ENCODE assay signal across 11 cellular contexts in genomic region chr3:188197388-188197847, GRCh38. TPM values are rescaled to one million over a fixed set of nuclear protein-coding genes. Genes with fewer than 3 reads are reported as not detected.
A peak's percentile ranks its signal among the peaks of the same experiment; 100 is the strongest.
DNase-seq lines count a peak whose midpoint lies in the region; ATAC-seq lines count a peak whose summit lies in the region.
"Had no signal": no experiment of that assay in that cellular context is flagged by ENCODE, and none has a peak within 500 bp of the region (broad histone marks: within the 10 kb centered on the region; RNA-seq: fewer than 3 reads in every experiment).

No MANE protein-coding gene starts in this region.

- peaks cover 17% of the 10 kb centered on the region for H3K36me3 Mint-ChIP-seq in T-helper 2 cell treated with Interferon-gamma antibody and Interleukin-4, amounts not matched to agents 5 μg/mL and 100 μg/mL, for 36 hours (ENCODE audit: low read depth)
- peaks cover 4 to 10% (median 6%) of the 10 kb centered on the region in 3 donors for H3K36me3 Mint-ChIP-seq in naive thymus-derived CD8-positive, alpha-beta T cell

- H3K4me3 ChIP-seq in NT2/D1 (ENCODE audit: insufficient read length, low read depth) = no peak overlapping the region
- H3K4me3 ChIP-seq in right cardiac atrium (ENCODE audit: low read length) = no peak overlapping the region

- H3K36me3 ChIP-seq in NT2/D1 (ENCODE audit: insufficient read depth, insufficient read length, low read length) = peaks cover 15% of the 10 kb centered on the region

- POLR2A ChIA-PET in naive thymus-derived CD8-positive, alpha-beta T cell (lab: Charles Lee) = no interaction called here

- 60% methylated on average over 8 of the region's 8 CpGs for WGBS in right cardiac atrium

- peaks cover 26% of the 10 kb centered on the region for H3K4me1 Mint-ChIP-seq in T-helper 2 cell treated with Interferon-gamma antibody and Interleukin-4, amounts not matched to agents 5 μg/mL and 100 μg/mL, for 36 hours (ENCODE audit: low read depth)
- H3K4me1 Mint-ChIP-seq in naive thymus-derived CD8-positive, alpha-beta T cell = peaks cover 12 to 43% (median 16%) of the 10 kb centered on the region in 4 donors

- H3K9ac ChIP-seq in NT2/D1 (ENCODE audit: insufficient read length, low read depth) = no peak overlapping the region

- peak; percentile 88 for ATAC-seq in Right ventricle myocardium inferior
- ATAC-seq in right cardiac atrium = peak; percentile 77 to 88
- no peak for ATAC-seq in naive thymus-derived CD8-positive, alpha-beta T cell
- no peak for ATAC-seq in HG03432 (IDR thresholded peaks at IDR 0.05; ENCODE audit: unreplicated experiment)

- H3K27me3 ChIP-seq in NT2/D1 (ENCODE audit: insufficient read depth, insufficient read length) (no peaks in the 10 kb centered on the region), right cardiac atrium (ENCODE audit: control insufficient read depth, insufficient read depth) (no peaks in the 10 kb centered on the region)

- H3K4me3 Mint-ChIP-seq in T-helper 2 cell treated with Interferon-gamma antibody and Interleukin-4, amounts not matched to agents 5 μg/mL and 100 μg/mL, for 36 hours = no peak overlapping the region
- no peak overlapping the region for H3K4me3 Mint-ChIP-seq in naive thymus-derived CD8-positive, alpha-beta T cell
- H3K4me3 Mint-ChIP-seq: activated T-helper 1 cell treated with anti-CD3 and anti-CD28 coated beads, Interleukin-12 subunit alpha, Interleukin-12 subunit beta, Interleukin-2, Interleukin-4 antibody, amounts not matched to agents 30 ng/mL and 10 ng/mL and 1 ng/mL, durations not matched to agents 14 hours and 24 hours and 36 hours; nephron progenitor cell had no signal

- H3K9me3 Mint-ChIP-seq in T-helper 2 cell treated with Interferon-gamma antibody and Interleukin-4, amounts not matched to agents 5 μg/mL and 100 μg/mL, for 36 hours = no peaks in the 10 kb centered on the region
- peaks cover 0 to 2% (median 0%) of the 10 kb centered on the region in 9 donors for H3K9me3 Mint-ChIP-seq in naive thymus-derived CD8-positive, alpha-beta T cell
- H3K9me3 Mint-ChIP-seq: activated T-helper 1 cell treated with anti-CD3 and anti-CD28 coated beads, Interleukin-12 subunit alpha, Interleukin-12 subunit beta, Interleukin-2, Interleukin-4 antibody, amounts not matched to agents 30 ng/mL and 10 ng/mL and 1 ng/mL, durations not matched to agents 14 hours and 24 hours and 36 hours; nephron progenitor cell had no signal

- H3K27ac Mint-ChIP-seq in T-helper 2 cell treated with Interferon-gamma antibody and Interleukin-4, amounts not matched to agents 5 μg/mL and 100 μg/mL, for 36 hours = no peak overlapping the region
- H3K27ac Mint-ChIP-seq in naive thymus-derived CD8-positive, alpha-beta T cell = no peak overlapping the region
- H3K27ac Mint-ChIP-seq: activated T-helper 1 cell treated with anti-CD3 and anti-CD28 coated beads, Interleukin-12 subunit alpha, Interleukin-12 subunit beta, Interleukin-2, Interleukin-4 antibody, amounts not matched to agents 30 ng/mL and 10 ng/mL and 1 ng/mL, durations not matched to agents 14 hours and 24 hours and 36 hours; nephron progenitor cell had no signal

- intact Hi-C loops in Right ventricle myocardium inferior (cut with DNase I) (loop anchor here (5.0 kb wide), 2 partner anchors 40 to 455 kb away; no protein-coding TSS in a partner anchor), cardiac septum (cut with DNase I) (no loop called here), right cardiac atrium (cut with DNase I) (no loop called here)

- H3K9me3 ChIP-seq in NT2/D1 (ENCODE audit: insufficient read depth, low read length) = no peaks in the 10 kb centered on the region
- no peaks in the 10 kb centered on the region for H3K9me3 ChIP-seq in right cardiac atrium (ENCODE audit: control insufficient read depth, low read length)

- H3K4me1 ChIP-seq in NT2/D1 (ENCODE audit: insufficient read depth, insufficient read length) (peaks cover 17% of the 10 kb centered on the region), right cardiac atrium (ENCODE audit: control insufficient read depth, insufficient read depth, low read length) (peaks cover 18% of the 10 kb centered on the region)

- H3K27me3 Mint-ChIP-seq in T-helper 2 cell treated with Interferon-gamma antibody and Interleukin-4, amounts not matched to agents 5 μg/mL and 100 μg/mL, for 36 hours (ENCODE audit: low read depth) = no peaks in the 10 kb centered on the region
- no peaks in the 10 kb centered on the region for H3K27me3 Mint-ChIP-seq in naive thymus-derived CD8-positive, alpha-beta T cell

- peak overlapping the region; percentile 87 for H3K27ac ChIP-seq in right cardiac atrium (ENCODE audit: low read length)

- DNase-seq in Right ventricle myocardium inferior (ENCODE audit: missing footprints) (no peak), cardiac septum (ENCODE audit: low spot score) (no peak), NT2/D1 (ENCODE audit: low read depth, low spot score) (peak; percentile 49), right cardiac atrium (no peak)
- no peak for DNase-seq in T-helper 2 cell treated with Interferon-gamma antibody and Interleukin-4, amounts not matched to agents 5 μg/mL and 100 μg/mL, for 36 hours (ENCODE audit: low spot score)
- DNase-seq in naive thymus-derived CD8-positive, alpha-beta T cell = no peak
- no peak for DNase-seq in stimulated activated naive CD4-positive, alpha-beta T cell (lab: John Stamatoyannopoulos, UW)
- DNase-seq: C1 segment of cervical spinal cord, nephron progenitor cell had no signal

RNA-seq across cellular contexts. Expression of gene LPP, which starts 43.5 kb away (rescaled TPM):
- total RNA-seq in Right ventricle myocardium inferior (114 TPM), cardiac septum (145 TPM), right cardiac atrium (100 to 1,000 TPM; 141 to 205 (median 171) TPM)
- 14.5 TPM for polyA plus RNA-seq in right cardiac atrium
- total RNA-seq in naive thymus-derived CD8-positive, alpha-beta T cell = 10 to 100 TPM in 1 of 2 experiments, 1 to 10 TPM in 1; 7.7 to 10.3 TPM
- polyA plus RNA-seq in naive thymus-derived CD8-positive, alpha-beta T cell = 10 to 100 TPM in 1 of 3 donors, 1 to 10 TPM in 2; 4.9 to 12.5 (median 7.1) TPM

Comparison
In these comparisons a context has a peak if more than half of its experiments do, and no peak if none do; other contexts are left out.
1. ATAC-seq: peak in Right ventricle myocardium inferior (single experiment) and right cardiac atrium (2 of 2); none in naive thymus-derived CD8-positive, alpha-beta T cell (0 of 2) and HG03432 (single experiment).
2. RNA of gene LPP, which starts 43.5 kb away (total RNA-seq): 141 to 205 TPM in right cardiac atrium, 145 TPM in cardiac septum (single experiment) and 114 TPM in Right ventricle myocardium inferior (single experiment); 7.7 to 10.3 TPM in naive thymus-derived CD8-positive, alpha-beta T cell; every median in the first group is over 10 times any median in the second.